In genomic region chr11:46249103-46249942, GRCh38 we compare ENCODE assay signal across 1 cellular context.
TF ChIP-seq lines count a peak whose summit lies in the region.

No MANE protein-coding gene starts in this region.

TF ChIP-seq in K562, 482 proteins besides CTCF, POLR2A, EP300 and RAD21 (continued from another document):
- TF ChIP-seq CHD7 (IDR thresholded peaks at IDR 0.05; ENCODE audit: low read depth, low read length) (no peak), ETV5 (CRISPR knock-in tag; IDR thresholded peaks at IDR 0.05; ENCODE audit: low read depth) (0 out of 2 replicates have a peak, but pooled peaks have one; percentile 2), ZNF41 (CRISPR knock-in tag; conservative IDR thresholded peaks at IDR 0.05) (no peak; the same call in 1 of the 2 replicates), DDX20 (tag; IDR thresholded peaks at IDR 0.05; ENCODE audit: low read depth) (no peak), ZNF263 (CRISPR knock-in tag; IDR thresholded peaks at IDR 0.05; ENCODE audit: borderline replicate concordance) (peak; percentile 29; the same call in 1 of the 2 replicates), NR2C2 (CRISPR knock-in tag; IDR thresholded peaks at IDR 0.05) (peak; percentile 45; the same call in 1 of the 2 replicates), NR2C2 (tag; IDR thresholded peaks at IDR 0.05) (peak; percentile 57), SAFB2 (IDR thresholded peaks at IDR 0.05; ENCODE audit: borderline replicate concordance, low read depth, low read length, severe bottlenecking) (no peak), SMAD1 (IDR thresholded peaks at IDR 0.05; ENCODE audit: low read depth, low read length, partially characterized antibody) (no peak), GTF3C2 (IDR thresholded peaks at IDR 0.05; ENCODE audit: borderline replicate concordance, extremely low read depth, insufficient read length) (no peak), MLLT1 (IDR thresholded peaks at IDR 0.05) (peak in 1 of 2 experiments; percentile 41; a peak in 1 of 4 replicates), HLTF (IDR thresholded peaks at IDR 0.05) (no peak), ZNF436 (CRISPR knock-in tag; IDR thresholded peaks at IDR 0.05) (no peak), ZBTB9 (CRISPR knock-in tag; IDR thresholded peaks at IDR 0.05) (no peak; the same call in 1 of the 2 replicates), KLF13 (tag; IDR thresholded peaks at IDR 0.05; ENCODE audit: borderline replicate concordance, low read depth) (no peak), ELF4 (CRISPR knock-in tag; IDR thresholded peaks at IDR 0.05) (no peak)
- TF ChIP-seq, protein P1, sequence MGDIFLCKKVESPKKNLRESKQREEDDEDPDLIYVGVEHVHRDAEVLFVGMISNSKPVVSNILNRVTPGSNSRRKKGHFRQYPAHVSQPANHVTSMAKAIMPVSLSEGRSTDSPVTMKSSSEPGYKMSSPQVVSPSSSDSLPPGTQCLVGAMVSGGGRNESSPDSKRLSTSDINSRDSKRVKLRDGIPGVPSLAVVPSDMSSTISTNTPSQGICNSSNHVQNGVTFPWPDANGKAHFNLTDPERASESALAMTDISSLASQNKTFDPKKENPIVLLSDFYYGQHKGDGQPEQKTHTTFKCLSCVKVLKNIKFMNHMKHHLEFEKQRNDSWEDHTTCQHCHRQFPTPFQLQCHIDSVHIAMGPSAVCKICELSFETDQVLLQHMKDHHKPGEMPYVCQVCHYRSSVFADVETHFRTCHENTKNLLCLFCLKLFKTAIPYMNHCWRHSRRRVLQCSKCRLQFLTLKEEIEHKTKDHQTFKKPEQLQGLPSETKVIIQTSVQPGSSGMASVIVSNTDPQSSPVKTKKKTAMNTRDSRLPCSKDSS (IDR thresholded peaks at IDR 0.05; ENCODE audit: low read depth, partially characterized antibody) = no peak
- TF ChIP-seq, protein P2, sequence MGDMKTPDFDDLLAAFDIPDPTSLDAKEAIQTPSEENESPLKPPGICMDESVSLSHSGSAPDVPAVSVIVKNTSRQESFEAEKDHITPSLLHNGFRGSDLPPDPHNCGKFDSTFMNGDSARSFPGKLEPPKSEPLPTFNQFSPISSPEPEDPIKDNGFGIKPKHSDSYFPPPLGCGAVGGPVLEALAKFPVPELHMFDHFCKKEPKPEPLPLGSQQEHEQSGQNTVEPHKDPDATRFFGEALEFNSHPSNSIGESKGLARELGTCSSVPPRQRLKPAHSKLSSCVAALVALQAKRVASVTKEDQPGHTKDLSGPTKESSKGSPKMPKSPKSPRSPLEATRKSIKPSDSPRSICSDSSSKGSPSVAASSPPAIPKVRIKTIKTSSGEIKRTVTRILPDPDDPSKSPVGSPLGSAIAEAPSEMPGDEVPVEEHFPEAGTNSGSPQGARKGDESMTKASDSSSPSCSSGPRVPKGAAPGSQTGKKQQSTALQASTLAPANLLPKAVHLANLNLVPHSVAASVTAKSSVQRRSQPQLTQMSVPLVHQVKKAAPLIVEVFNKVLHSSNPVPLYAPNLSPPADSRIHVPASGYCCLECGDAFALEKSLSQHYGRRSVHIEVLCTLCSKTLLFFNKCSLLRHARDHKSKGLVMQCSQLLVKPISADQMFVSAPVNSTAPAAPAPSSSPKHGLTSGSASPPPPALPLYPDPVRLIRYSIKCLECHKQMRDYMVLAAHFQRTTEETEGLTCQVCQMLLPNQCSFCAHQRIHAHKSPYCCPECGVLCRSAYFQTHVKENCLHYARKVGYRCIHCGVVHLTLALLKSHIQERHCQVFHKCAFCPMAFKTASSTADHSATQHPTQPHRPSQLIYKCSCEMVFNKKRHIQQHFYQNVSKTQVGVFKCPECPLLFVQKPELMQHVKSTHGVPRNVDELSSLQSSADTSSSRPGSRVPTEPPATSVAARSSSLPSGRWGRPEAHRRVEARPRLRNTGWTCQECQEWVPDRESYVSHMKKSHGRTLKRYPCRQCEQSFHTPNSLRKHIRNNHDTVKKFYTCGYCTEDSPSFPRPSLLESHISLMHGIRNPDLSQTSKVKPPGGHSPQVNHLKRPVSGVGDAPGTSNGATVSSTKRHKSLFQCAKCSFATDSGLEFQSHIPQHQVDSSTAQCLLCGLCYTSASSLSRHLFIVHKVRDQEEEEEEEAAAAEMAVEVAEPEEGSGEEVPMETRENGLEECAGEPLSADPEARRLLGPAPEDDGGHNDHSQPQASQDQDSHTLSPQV (IDR thresholded peaks at IDR 0.05) = peak; percentile 12
